Comparison of ENCODE assay signal across 8 cellular contexts in the genomic region with DNA sequence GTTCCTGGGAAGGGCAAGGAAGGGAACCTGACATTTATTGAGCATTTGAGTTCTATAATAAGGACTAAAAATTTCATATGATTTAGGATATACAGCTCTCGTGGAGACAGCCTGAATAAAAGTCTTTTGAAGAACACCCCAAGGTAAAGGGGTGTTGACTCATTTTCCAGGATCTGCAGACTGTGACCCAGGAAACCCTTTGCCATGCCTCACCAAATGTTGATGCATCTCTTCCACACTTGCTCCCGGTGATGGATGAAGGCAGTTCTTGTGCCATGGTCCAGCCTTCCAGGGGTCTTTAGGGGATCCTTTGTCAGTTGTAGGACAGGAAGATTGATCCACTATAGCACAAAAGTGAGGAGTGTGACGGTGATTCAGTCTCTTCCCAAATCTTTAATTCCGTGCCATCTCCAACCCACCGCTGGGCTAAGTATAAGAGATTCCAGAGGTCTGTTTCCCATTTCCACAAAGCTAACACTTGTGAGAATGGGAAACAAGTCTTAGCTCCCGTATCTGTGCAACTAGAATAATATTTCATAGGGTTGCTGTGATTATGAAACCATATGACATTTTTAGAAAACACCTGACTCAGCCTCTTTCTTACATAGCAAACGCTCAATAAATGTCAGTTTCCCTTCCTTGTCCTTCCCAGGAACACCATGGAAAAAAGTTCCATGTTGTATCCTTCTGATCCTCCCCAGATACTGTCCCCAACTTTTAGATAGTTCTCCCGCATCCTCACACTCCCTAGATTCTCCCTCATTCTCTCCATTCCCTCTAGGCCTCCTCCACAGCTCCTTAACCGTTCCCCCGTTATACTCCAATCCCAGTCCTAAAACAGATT. TPM values are rescaled to one million over a fixed set of nuclear protein-coding genes. Genes with fewer than 3 reads are reported as not detected.
DNase-seq lines count a peak whose midpoint lies in the region; ATAC-seq, FAIRE-seq and TF ChIP-seq lines count a peak whose summit lies in the region.

No MANE protein-coding gene starts in this region.

- H3K4me3 Mint-ChIP-seq in activated naive CD4-positive, alpha-beta T cell treated with anti-CD3 and anti-CD28 coated beads for 36 hours: peak overlapping the region; percentile 91

- FAIRE-seq in K562 (lab: Jason Lieb, UNC): no peak

- no peak for TF ChIP-seq RAD21 in K562 (CRISPR knock-in tag; conservative IDR thresholded peaks at IDR 0.05 in 1 of 2, IDR thresholded peaks at IDR 0.05 in 1 of 2)

- TF ChIP-seq EP300 in K562 (IDR thresholded peaks at IDR 0.05; ENCODE audit: low read length): no peak
- TF ChIP-seq EP300 in transverse colon (IDR thresholded peaks at IDR 0.05; ENCODE audit: low read depth): no peak

- H3K9me1 ChIP-seq in K562 (ENCODE audit: control insufficient read depth, insufficient read depth, low read length): peaks cover 4% of the 10 kb centered on the region

- H3K4me1 Mint-ChIP-seq in activated naive CD4-positive, alpha-beta T cell treated with anti-CD3 and anti-CD28 coated beads for 36 hours (ENCODE audit: low read depth): peaks cover 34% of the 10 kb centered on the region

- no peaks in the 10 kb centered on the region for H4K20me1 ChIP-seq in K562 (replicated peaks; ENCODE audit: control insufficient read depth, insufficient read depth, low read length)

- H3K4me1 ChIP-seq in K562 (replicated peaks in 1 of 2; ENCODE audit: control insufficient read depth in 2 of 2, insufficient read depth in 2 of 2, low read length in 2 of 2) (peaks cover 29 to 35% of the 10 kb centered on the region in 2 experiments), transverse colon (peaks cover 7 to 36% (median 24%) of the 10 kb centered on the region in 4 donors)

- BruUV-seq in K562 (replicated peaks; lab: Mats Ljungman, UMichigan): TSS peak; percentile 89

- POLR2A ChIA-PET in K562 (lab: Yijun Ruan, JAX): interaction anchor here (0.6 to 3.9 kb wide), 36 partner anchors 10 to 961 kb away, joined by 3 to 38 read pairs (median 4); a partner anchor contains a TSS

- no peaks in the 10 kb centered on the region for H3K27me3 Mint-ChIP-seq in activated naive CD4-positive, alpha-beta T cell treated with anti-CD3 and anti-CD28 coated beads for 36 hours (ENCODE audit: low read depth)

- H3K9ac ChIP-seq in K562 (ENCODE audit: insufficient read depth in 1 of 2, low read depth in 2 of 2, low read length in 2 of 2): peak overlapping the region; percentile 93 to 99

- in situ Hi-C loops in K562 (cut with MboI) (loop anchor here (10.0 kb wide), 1 partner anchor 184 kb away; a partner anchor contains a TSS), transverse colon (cut with MboI; ENCODE audit: low pct_ligation_motif_present in 1 of 4, low pct_unique_long_range_greater_than_20kb in 1 of 4, low sequenced_read_pairs in 3 of 4) (no loop called here)

- peak overlapping the region; percentile 99 for H2AFZ ChIP-seq in K562 (ENCODE audit: low read depth, low read length)

- peaks cover 12% of the 10 kb centered on the region for H3K79me2 ChIP-seq in K562 (ENCODE audit: control insufficient read depth, insufficient read depth, low read length)

- TF ChIP-seq POLR2A in K562 (conservative IDR thresholded peaks at IDR 0.05) (no peak), lower leg skin (IDR thresholded peaks at IDR 0.05) (no peak), transverse colon (IDR thresholded peaks at IDR 0.05) (no peak)

- peaks cover 36% of the 10 kb centered on the region for H3K36me3 ChIP-seq in K562 (ENCODE audit: control insufficient read depth, insufficient read depth, low read length)
- peaks cover 0 to 16% (median 4%) of the 10 kb centered on the region in 4 donors for H3K36me3 ChIP-seq in transverse colon

- H3K27me3 ChIP-seq in K562 (ENCODE audit: control insufficient read depth in 2 of 2, insufficient read depth in 2 of 2, low read length in 2 of 2) (no peaks in the 10 kb centered on the region), transverse colon (peaks cover 5% of the 10 kb centered on the region)

- peaks cover 20% of the 10 kb centered on the region for H3K36me3 Mint-ChIP-seq in activated naive CD4-positive, alpha-beta T cell treated with anti-CD3 and anti-CD28 coated beads for 36 hours (ENCODE audit: low read depth)

- intact Hi-C loops in activated naive CD4-positive, alpha-beta T cell treated with anti-CD3 and anti-CD28 coated beads for 36 hours (cut with micrococcal nuclease): loop anchor here (1.0 to 10.0 kb wide), 4 partner anchors 21 to 1664 kb away; a partner anchor contains a TSS
- intact Hi-C loops in K562 (cut with micrococcal nuclease) (loop anchor here (1.0 to 10.0 kb wide), 3 partner anchors 25 to 104 kb away; a partner anchor contains a TSS), lower leg skin (cut with DNase I; ENCODE audit: low total_unique reads) (no loop called here), transverse colon (cut with DNase I; ENCODE audit: low total_unique reads) (no loop called here)

- no peak for DNase-seq in activated naive CD4-positive, alpha-beta T cell treated with anti-CD3 and anti-CD28 coated beads for 36 hours
- DNase-seq in activated naive CD4-positive, alpha-beta T cell treated with Interleukin-2 at 50 U/mL for 16 hours: no peak
- no peak for DNase-seq in K562 (ENCODE audit: extremely low read depth in 1 of 4, low spot score in 3 of 4)
- DNase-seq in lower leg skin (ENCODE audit: low spot score in 2 of 2): no peak
- no peak for DNase-seq in transverse colon
- no peak for DNase-seq in DMS79 (lab: John Stamatoyannopoulos, UW)
- no peak for DNase-seq in SW 1271 (lab: John Stamatoyannopoulos, UW)
- DNase-seq in activated gamma-delta T cell treated with Interleukin-2 at 50 U/mL for 16 hours: no peak

- H3K9me3 Mint-ChIP-seq in activated naive CD4-positive, alpha-beta T cell treated with anti-CD3 and anti-CD28 coated beads for 36 hours: no peaks in the 10 kb centered on the region

- TF ChIP-seq CTCF in K562 (IDR thresholded peaks at IDR 0.05 in 2 of 3, conservative IDR thresholded peaks at IDR 0.05 in 1 of 3; ENCODE audit: insufficient read depth in 2 of 3, low read depth in 1 of 3, low read length in 3 of 3): no peak
- TF ChIP-seq CTCF in lower leg skin (IDR thresholded peaks at IDR 0.05): no peak
- TF ChIP-seq CTCF in transverse colon (IDR thresholded peaks at IDR 0.05): no peak

- peak overlapping the region; percentile 75 for H3K4me3 ChIP-seq in K562
- peak overlapping the region; percentile 46 for H3K4me3 ChIP-seq in lower leg skin (ENCODE audit: low read depth, poor library complexity, severe bottlenecking)
- peak overlapping the region; percentile 22 to 74 (median 64) for H3K4me3 ChIP-seq in transverse colon

- peak overlapping the region; percentile 97 for H3K27ac Mint-ChIP-seq in activated naive CD4-positive, alpha-beta T cell treated with anti-CD3 and anti-CD28 coated beads for 36 hours

- no peak for ATAC-seq in K562

- H3K9me3 ChIP-seq in K562 (replicated peaks; ENCODE audit: control insufficient read depth, insufficient read depth, low read depth, low read length): no peaks in the 10 kb centered on the region
- H3K9me3 ChIP-seq in transverse colon: no peaks in the 10 kb centered on the region

- 25% methylated on average over 10 of the region's 10 CpGs for WGBS in K562 (ENCODE audit: insufficient coverage, low coverage, missing lambda C conversion rate)
- WGBS in lower leg skin, 2 donors: 23 to 25% methylated on average over 10 of the region's 10 CpGs
- 34 to 43% methylated on average over 9 to 10 of the region's 10 CpGs for WGBS in transverse colon (ENCODE audit: low coverage in 1 of 2), 2 donors

- H3K27ac ChIP-seq in K562 (ENCODE audit: extremely low read depth, low read depth, low read length) (peak overlapping the region; percentile 97), transverse colon (peak overlapping the region; percentile 87 to 97 (median 92))

- CTCF ChIA-PET in activated naive CD4-positive, alpha-beta T cell treated with anti-CD3 and anti-CD28 coated beads for 36 hours (lab: Charles Lee): interaction anchor here (0.5 to 12.9 kb wide), 46 partner anchors 9 to 266 kb away, joined by 3 to 196 read pairs (median 5); a partner anchor contains a TSS
- CTCF ChIA-PET in K562 (lab: Yijun Ruan, JAX; ENCODE audit: low intra/inter-chr PET ratio): interaction anchor here (0.5 to 0.9 kb wide), 2 partner anchors 106 to 187 kb away, joined by 3 to 4 read pairs; no protein-coding TSS in a partner anchor

- peak overlapping the region; percentile 85 for H3K4me2 ChIP-seq in K562 (ENCODE audit: insufficient read depth, low read length)

RNA-seq across cellular contexts. Expression of a gene that starts 0.8 kb away (rescaled TPM):
- 10 to 100 TPM; 81.0 to 83.4 TPM for total RNA-seq in activated naive CD4-positive, alpha-beta T cell treated with anti-CD3 and anti-CD28 coated beads for 36 hours
- total RNA-seq in K562 (2011; cell fraction: chromatin; rRNA removed; ENCODE audit: low replicate concordance): 123 and 253 TPM in 2 replicates
- 149 and 151 TPM in 2 replicates for total RNA-seq in K562 (2011; cell fraction: nucleolus; rRNA removed)
- total RNA-seq in K562 (2011; cell fraction: nucleoplasm; rRNA removed): 129 and 138 TPM in 2 replicates
- total RNA-seq in K562 (2014; rRNA removed): 81.8 and 106 TPM in 2 replicates
- 45.1 and 51.9 TPM in 2 replicates for total RNA-seq in K562 (2014; rRNA removed; fragmentation: Illumina TruSeq; extraction: Trizol)
- total RNA-seq in K562 (2015; rRNA removed; fragmentation: Illumina TruSeq; extraction: Trizol): 79.8 and 81.1 TPM in 2 replicates
- 103 and 106 TPM in 2 replicates for total RNA-seq in K562 (2021)
- polyA plus RNA-seq in K562 (2011; rRNA removed): 80.5 and 110 TPM in 2 replicates
- polyA plus RNA-seq in K562 (2011; cell fraction: cytosol; rRNA removed): 148 and 158 TPM in 2 replicates
- polyA plus RNA-seq in K562 (2011; cell fraction: nucleus; rRNA removed): 427 and 439 TPM in 2 replicates
- 85.9 and 108 TPM in 2 replicates for polyA plus RNA-seq in K562 (2012)
- polyA plus RNA-seq in K562 (2014; fragmentation: Illumina TruSeq; extraction: Trizol): 99.6 and 119 TPM in 2 replicates
- 100 to 1,000 TPM; 124 to 157 TPM for polyA plus RNA-seq in K562 (2014; fragmentation: Nextera tagmentation; extraction: Ambion mirVana)
- 95.9 and 103 TPM in 2 replicates for polyA plus RNA-seq in K562 (2014; rRNA removed)
- polyA minus RNA-seq in K562 (2011; rRNA and poly(A)+ RNA removed): 91.3 and 115 TPM in 2 replicates
- polyA minus RNA-seq in K562 (2011; cell fraction: cytosol; rRNA and poly(A)+ RNA removed): 75.9 and 85.9 TPM in 2 replicates
- polyA minus RNA-seq in K562 (2011; cell fraction: nucleus; rRNA and poly(A)+ RNA removed): 62.5 and 105 TPM in 2 replicates
- total RNA-seq in lower leg skin: 10 to 100 TPM; 41.4 to 47.1 (median 44.8) TPM
- total RNA-seq in transverse colon: 10 to 100 TPM; 31.8 to 51.6 (median 39.9) TPM

RNA-seq across cellular contexts. Expression of a gene that starts 15.6 kb away (rescaled TPM):
- not detected for total RNA-seq in activated naive CD4-positive, alpha-beta T cell treated with anti-CD3 and anti-CD28 coated beads for 36 hours
- not detected in 2 replicates for total RNA-seq in K562 (2011; cell fraction: chromatin; rRNA removed; ENCODE audit: low replicate concordance)
- not detected in 2 replicates for total RNA-seq in K562 (2011; cell fraction: nucleolus; rRNA removed)
- total RNA-seq in K562 (2011; cell fraction: nucleoplasm; rRNA removed): not detected in 2 replicates
- not detected in 2 replicates for total RNA-seq in K562 (2014; rRNA removed)
- total RNA-seq in K562 (2014; rRNA removed; fragmentation: Illumina TruSeq; extraction: Trizol): not detected in 2 replicates
- total RNA-seq in K562 (2015; rRNA removed; fragmentation: Illumina TruSeq; extraction: Trizol): not detected in 2 replicates
- total RNA-seq in K562 (2021): not detected in 2 replicates
- 0.03 and 0.04 TPM in 2 replicates for polyA plus RNA-seq in K562 (2011; rRNA removed)
- 0.04 TPM in 1 of 2 replicates, not detected in the other for polyA plus RNA-seq in K562 (2011; cell fraction: cytosol; rRNA removed)
- 0.04 TPM in 1 of 2 replicates, not detected in the other for polyA plus RNA-seq in K562 (2011; cell fraction: nucleus; rRNA removed)
- 0.04 and 0.07 TPM in 2 replicates for polyA plus RNA-seq in K562 (2012)
- not detected in 2 replicates for polyA plus RNA-seq in K562 (2014; fragmentation: Illumina TruSeq; extraction: Trizol)
- not detected for polyA plus RNA-seq in K562 (2014; fragmentation: Nextera tagmentation; extraction: Ambion mirVana)
- polyA plus RNA-seq in K562 (2014; rRNA removed): not detected in 2 replicates
- not detected in 2 replicates for polyA minus RNA-seq in K562 (2011; rRNA and poly(A)+ RNA removed)
- not detected in 2 replicates for polyA minus RNA-seq in K562 (2011; cell fraction: cytosol; rRNA and poly(A)+ RNA removed)
- polyA minus RNA-seq in K562 (2011; cell fraction: nucleus; rRNA and poly(A)+ RNA removed): not detected in 2 replicates
- not detected for total RNA-seq in lower leg skin
- not detected for total RNA-seq in transverse colon

RNA-seq across cellular contexts. Expression of a gene that starts 21.1 kb away (rescaled TPM):
- total RNA-seq in activated naive CD4-positive, alpha-beta T cell treated with anti-CD3 and anti-CD28 coated beads for 36 hours: 10 to 100 TPM; 59.6 to 68.4 TPM
- 23.2 and 63.0 TPM in 2 replicates for total RNA-seq in K562 (2011; cell fraction: chromatin; rRNA removed; ENCODE audit: low replicate concordance)
- total RNA-seq in K562 (2011; cell fraction: nucleolus; rRNA removed): 28.3 and 35.0 TPM in 2 replicates
- total RNA-seq in K562 (2011; cell fraction: nucleoplasm; rRNA removed): 24.2 and 34.6 TPM in 2 replicates
- 1.8 and 2.9 TPM in 2 replicates for total RNA-seq in K562 (2014; rRNA removed)
- total RNA-seq in K562 (2014; rRNA removed; fragmentation: Illumina TruSeq; extraction: Trizol): 0.86 and 1.1 TPM in 2 replicates
- 3.0 and 3.3 TPM in 2 replicates for total RNA-seq in K562 (2015; rRNA removed; fragmentation: Illumina TruSeq; extraction: Trizol)
- total RNA-seq in K562 (2021): 3.9 and 4.6 TPM in 2 replicates
- 3.0 and 7.2 TPM in 2 replicates for polyA plus RNA-seq in K562 (2011; rRNA removed)
- polyA plus RNA-seq in K562 (2011; cell fraction: cytosol; rRNA removed): 2.8 and 4.9 TPM in 2 replicates
- 39.1 and 39.9 TPM in 2 replicates for polyA plus RNA-seq in K562 (2011; cell fraction: nucleus; rRNA removed)
- polyA plus RNA-seq in K562 (2012): 2.3 and 8.9 TPM in 2 replicates
- polyA plus RNA-seq in K562 (2014; fragmentation: Illumina TruSeq; extraction: Trizol): 1.7 and 2.1 TPM in 2 replicates
- polyA plus RNA-seq in K562 (2014; fragmentation: Nextera tagmentation; extraction: Ambion mirVana): 1 to 10 TPM in 1 of 2 experiments, under 1 TPM in 1; 0.45 to 1.3 TPM
- 4.9 and 5.6 TPM in 2 replicates for polyA plus RNA-seq in K562 (2014; rRNA removed)
- 3.0 and 4.4 TPM in 2 replicates for polyA minus RNA-seq in K562 (2011; rRNA and poly(A)+ RNA removed)
- 2.0 and 4.0 TPM in 2 replicates for polyA minus RNA-seq in K562 (2011; cell fraction: cytosol; rRNA and poly(A)+ RNA removed)
- polyA minus RNA-seq in K562 (2011; cell fraction: nucleus; rRNA and poly(A)+ RNA removed): 8.6 and 11.4 TPM in 2 replicates
- 10 to 100 TPM; 39.2 to 53.5 (median 46.8) TPM for total RNA-seq in lower leg skin
- total RNA-seq in transverse colon: 10 to 100 TPM; 12.7 to 37.0 (median 24.3) TPM

RNA-seq across cellular contexts. Expression of a gene that starts 25.2 kb away (rescaled TPM):
- 100 to 1,000 TPM; 376 to 383 TPM for total RNA-seq in activated naive CD4-positive, alpha-beta T cell treated with anti-CD3 and anti-CD28 coated beads for 36 hours
- 274 and 406 TPM in 2 replicates for total RNA-seq in K562 (2011; cell fraction: chromatin; rRNA removed; ENCODE audit: low replicate concordance)
- 346 and 363 TPM in 2 replicates for total RNA-seq in K562 (2011; cell fraction: nucleolus; rRNA removed)
- 389 and 520 TPM in 2 replicates for total RNA-seq in K562 (2011; cell fraction: nucleoplasm; rRNA removed)
- total RNA-seq in K562 (2014; rRNA removed) (395 and 475 TPM in 2 replicates), K562 (2014; rRNA removed; fragmentation: Illumina TruSeq; extraction: Trizol) (742 and 748 TPM in 2 replicates), K562 (2015; rRNA removed; fragmentation: Illumina TruSeq; extraction: Trizol) (576 and 603 TPM in 2 replicates), K562 (2021) (361 and 366 TPM in 2 replicates), lower leg skin (100 to 1,000 TPM; 522 to 562 (median 543) TPM), transverse colon (100 to 1,000 TPM; 244 to 451 (median 381) TPM)
- polyA plus RNA-seq in K562 (2011; rRNA removed) (988 and 1,156 TPM in 2 replicates), K562 (2014; fragmentation: Illumina TruSeq; extraction: Trizol) (540 and 563 TPM in 2 replicates), K562 (2014; fragmentation: Nextera tagmentation; extraction: Ambion mirVana) (1,000 to 10,000 TPM; 1,505 to 1,636 TPM), K562 (2014; rRNA removed) (707 and 867 TPM in 2 replicates)
- 581 and 1,108 TPM in 2 replicates for polyA plus RNA-seq in K562 (2011; cell fraction: cytosol; rRNA removed)
- 677 and 1,297 TPM in 2 replicates for polyA plus RNA-seq in K562 (2011; cell fraction: nucleus; rRNA removed)
- polyA plus RNA-seq in K562 (2012): 482 and 595 TPM in 2 replicates
- 355 and 476 TPM in 2 replicates for polyA minus RNA-seq in K562 (2011; rRNA and poly(A)+ RNA removed)
- polyA minus RNA-seq in K562 (2011; cell fraction: cytosol; rRNA and poly(A)+ RNA removed): 76.3 and 107 TPM in 2 replicates
- 102 and 229 TPM in 2 replicates for polyA minus RNA-seq in K562 (2011; cell fraction: nucleus; rRNA and poly(A)+ RNA removed)

RNA-seq across cellular contexts. Expression of a gene that starts 52.5 kb away (rescaled TPM):
- 10 to 100 TPM; 53.3 to 54.2 TPM for total RNA-seq in activated naive CD4-positive, alpha-beta T cell treated with anti-CD3 and anti-CD28 coated beads for 36 hours
- total RNA-seq in K562 (2011; cell fraction: chromatin; rRNA removed; ENCODE audit: low replicate concordance): 92.5 and 189 TPM in 2 replicates
- total RNA-seq in K562 (2011; cell fraction: nucleolus; rRNA removed): 92.7 and 104 TPM in 2 replicates
- 92.8 and 98.3 TPM in 2 replicates for total RNA-seq in K562 (2011; cell fraction: nucleoplasm; rRNA removed)
- total RNA-seq in K562 (2014; rRNA removed): 18.7 and 22.9 TPM in 2 replicates
- 8.8 and 10.3 TPM in 2 replicates for total RNA-seq in K562 (2014; rRNA removed; fragmentation: Illumina TruSeq; extraction: Trizol)
- 18.8 and 19.0 TPM in 2 replicates for total RNA-seq in K562 (2015; rRNA removed; fragmentation: Illumina TruSeq; extraction: Trizol)
- total RNA-seq in K562 (2021): 47.9 and 55.0 TPM in 2 replicates
- polyA plus RNA-seq in K562 (2011; rRNA removed): 17.3 and 26.6 TPM in 2 replicates
- polyA plus RNA-seq in K562 (2011; cell fraction: cytosol; rRNA removed): 15.8 and 25.6 TPM in 2 replicates
- 88.4 and 110 TPM in 2 replicates for polyA plus RNA-seq in K562 (2011; cell fraction: nucleus; rRNA removed)
- 20.9 and 21.3 TPM in 2 replicates for polyA plus RNA-seq in K562 (2012)
- 29.0 and 29.5 TPM in 2 replicates for polyA plus RNA-seq in K562 (2014; fragmentation: Illumina TruSeq; extraction: Trizol)
- 1 to 10 TPM; 1.2 to 1.6 TPM for polyA plus RNA-seq in K562 (2014; fragmentation: Nextera tagmentation; extraction: Ambion mirVana)
- 19.4 and 23.9 TPM in 2 replicates for polyA plus RNA-seq in K562 (2014; rRNA removed)
- 26.7 and 29.4 TPM in 2 replicates for polyA minus RNA-seq in K562 (2011; rRNA and poly(A)+ RNA removed)
- 16.5 and 18.8 TPM in 2 replicates for polyA minus RNA-seq in K562 (2011; cell fraction: cytosol; rRNA and poly(A)+ RNA removed)
- 32.0 and 40.3 TPM in 2 replicates for polyA minus RNA-seq in K562 (2011; cell fraction: nucleus; rRNA and poly(A)+ RNA removed)
- total RNA-seq in lower leg skin: 10 to 100 TPM in 1 of 4 donors, 1 to 10 TPM in 3; 4.7 to 13.6 (median 5.8) TPM
- total RNA-seq in transverse colon: 10 to 100 TPM in 3 of 4 donors, 1 to 10 TPM in 1; 6.5 to 31.8 (median 18.8) TPM

Comparison
In these comparisons a context has a peak if more than half of its experiments do, and no peak if none do; other contexts are left out.
1. intact Hi-C loops: an anchor here in activated naive CD4-positive, alpha-beta T cell treated with anti-CD3 and anti-CD28 coated beads for 36 hours (1.0 to 10.0 kb wide) and K562 (1.0 to 10.0 kb wide); none called in lower leg skin and transverse colon.